Comparison of ENCODE assay signal across 27 cellular contexts in the genomic region with DNA sequence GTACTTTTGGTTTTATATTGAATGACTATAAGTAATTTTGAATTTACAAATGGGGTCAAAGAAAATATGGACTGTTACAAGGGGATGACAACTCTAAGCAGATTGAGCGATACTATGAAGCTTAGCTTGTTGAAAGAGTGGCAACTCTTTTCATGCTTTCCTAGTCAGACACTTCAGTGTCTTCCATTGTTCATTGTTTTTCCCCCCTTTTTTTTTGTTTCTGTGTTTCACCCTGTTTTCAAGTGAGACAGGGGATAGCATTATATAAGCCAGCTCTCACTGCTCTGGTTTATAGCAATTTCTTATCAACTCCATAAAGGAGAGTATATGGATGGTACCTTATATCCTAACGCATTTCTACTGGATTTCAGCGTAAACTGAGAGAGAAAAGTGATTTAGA.
"Had no signal": no experiment of that assay in that cellular context is flagged by ENCODE, and none has a peak within 500 bp of the region (broad histone marks: within the 10 kb centered on the region; RNA-seq: fewer than 3 reads in every experiment).

No MANE protein-coding gene starts in this region.

- H3K9me3 ChIP-seq: body of pancreas, breast epithelium, SJCRH30 had no signal

- H3K4me3 Mint-ChIP-seq: activated CD4-positive, alpha-beta T cell treated with anti-CD3 and anti-CD28 coated beads for 36 hours; activated CD4-positive, alpha-beta T cell treated with anti-CD3 and anti-CD28 coated beads, Interleukin-2, amount 10 ng/mL, durations not matched to agents 7 days and 5 days; activated CD8-positive, alpha-beta T cell treated with anti-CD3 and anti-CD28 coated beads, Interleukin-2, amount 10 ng/mL, durations not matched to agents 7 days and 5 days; activated naive CD4-positive, alpha-beta T cell treated with anti-CD3 and anti-CD28 coated beads, Interleukin-2, amount 50 U/mL, for 24 hours; activated naive CD8-positive, alpha-beta T cell treated with anti-CD3 and anti-CD28 coated beads, Interleukin-2, amount 10 ng/mL, durations not matched to agents 7 days and 5 days; activated T-cell treated with anti-CD3 and anti-CD28 coated beads, Interleukin-2, amount 50 U/mL, for 24 hours; T-helper 2 cell treated with Interferon-gamma antibody and Interleukin-4, amounts not matched to agents 5 μg/mL and 100 μg/mL, for 36 hours had no signal

- H3K27ac ChIP-seq: body of pancreas, breast epithelium, KMS-11, SJCRH30, SK-N-MC had no signal

- H3K27ac Mint-ChIP-seq: activated CD4-positive, alpha-beta T cell treated with anti-CD3 and anti-CD28 coated beads for 36 hours; activated CD4-positive, alpha-beta T cell treated with anti-CD3 and anti-CD28 coated beads, Interleukin-2, amount 10 ng/mL, durations not matched to agents 7 days and 5 days; activated CD8-positive, alpha-beta T cell treated with anti-CD3 and anti-CD28 coated beads, Interleukin-2, amount 10 ng/mL, durations not matched to agents 7 days and 5 days; activated naive CD8-positive, alpha-beta T cell treated with anti-CD3 and anti-CD28 coated beads, Interleukin-2, amount 10 ng/mL, durations not matched to agents 7 days and 5 days; activated T-helper 2 cell treated with anti-CD3 and anti-CD28 coated beads, Interferon-gamma antibody, Interleukin-2, Interleukin-4, amounts not matched to agents 10 μg/mL and 5 μg/mL and 100 μg/mL, durations not matched to agents 14 hours and 24 hours and 36 hours; T-helper 2 cell treated with Interferon-gamma antibody and Interleukin-4, amounts not matched to agents 5 μg/mL and 100 μg/mL, for 36 hours had no signal

- ATAC-seq: activated CD4-positive, alpha-beta T cell treated with anti-CD3 and anti-CD28 coated beads for 36 hours; activated CD4-positive, CD25-positive, alpha-beta regulatory T cell treated with anti-CD3 and anti-CD28 coated beads, Interleukin-2, amount 50 U/mL, for 24 hours; activated CD8-positive, alpha-beta T cell treated with anti-CD3 and anti-CD28 coated beads, Interleukin-2, amount 10 ng/mL, durations not matched to agents 7 days and 5 days; body of pancreas; Panc1 had no signal

- H3K27me3 ChIP-seq: body of pancreas, breast epithelium, SJCRH30 had no signal

- H3K4me3 ChIP-seq: body of pancreas, breast epithelium, SJCRH30, SK-N-MC had no signal

- H3K27me3 Mint-ChIP-seq: activated CD4-positive, alpha-beta T cell treated with anti-CD3 and anti-CD28 coated beads for 36 hours; activated CD4-positive, alpha-beta T cell treated with anti-CD3 and anti-CD28 coated beads, Interleukin-2, amount 10 ng/mL, durations not matched to agents 7 days and 5 days; activated naive CD4-positive, alpha-beta T cell treated with anti-CD3 and anti-CD28 coated beads, Interleukin-2, amount 50 U/mL, for 24 hours; activated naive CD8-positive, alpha-beta T cell treated with anti-CD3 and anti-CD28 coated beads, Interleukin-2, amount 10 ng/mL, durations not matched to agents 7 days and 5 days; activated T-cell treated with anti-CD3 and anti-CD28 coated beads, Interleukin-2, amount 50 U/mL, for 24 hours had no signal

- H3K9me3 Mint-ChIP-seq: activated CD4-positive, alpha-beta T cell treated with anti-CD3 and anti-CD28 coated beads, Interleukin-2, amount 10 ng/mL, durations not matched to agents 7 days and 5 days; activated naive CD4-positive, alpha-beta T cell treated with anti-CD3 and anti-CD28 coated beads, Interleukin-2, amount 50 U/mL, for 24 hours; activated naive CD8-positive, alpha-beta T cell treated with anti-CD3 and anti-CD28 coated beads, Interleukin-2, amount 10 ng/mL, durations not matched to agents 7 days and 5 days; activated T-cell treated with anti-CD3 and anti-CD28 coated beads, Interleukin-2, amount 50 U/mL, for 24 hours; activated T-helper 2 cell treated with anti-CD3 and anti-CD28 coated beads, Interferon-gamma antibody, Interleukin-2, Interleukin-4, amounts not matched to agents 10 μg/mL and 5 μg/mL and 100 μg/mL, durations not matched to agents 14 hours and 24 hours and 36 hours; T-helper 2 cell treated with Interferon-gamma antibody and Interleukin-4, amounts not matched to agents 5 μg/mL and 100 μg/mL, for 36 hours had no signal

- DNase-seq: activated CD4-positive, alpha-beta T cell treated with anti-CD3 and anti-CD28 coated beads for 36 hours; activated CD4-positive, alpha-beta T cell treated with anti-CD3 and anti-CD28 coated beads, Interleukin-2, amount 10 ng/mL, durations not matched to agents 7 days and 5 days; activated CD4-positive, alpha-beta T cell treated with anti-CD3 and anti-CD28 coated beads, Interleukin-2, amount 50 U/mL, for 48 hours; activated CD8-positive, alpha-beta T cell treated with anti-CD3 and anti-CD28 coated beads, Interleukin-2, amount 10 ng/mL, durations not matched to agents 7 days and 5 days; activated gamma-delta T cell; activated naive CD4-positive, alpha-beta T cell treated with Interleukin-2 at 50 U/mL for 16 hours; activated naive CD8-positive, alpha-beta T cell treated with anti-CD3 and anti-CD28 coated beads, Interleukin-2, amount 10 ng/mL, durations not matched to agents 7 days and 5 days; activated T-cell treated with anti-CD3 and anti-CD28 coated beads, Interleukin-2, amount 50 U/mL, for 24 hours; amygdala; body of pancreas; MM.1S; NCI-H1092; NCI-H1436 treated with DMSO at 0.1 percent for 48 hours; NCI-H1694 treated with DMSO at 0.1 percent for 48 hours; NCI-H2029; NCI-H345; NCI-H524 treated with DMSO at 0.1 percent for 48 hours; SHP77; SJCRH30 had no signal

- H3K4me1 Mint-ChIP-seq: activated naive CD8-positive, alpha-beta T cell treated with anti-CD3 and anti-CD28 coated beads, Interleukin-2, amount 10 ng/mL, durations not matched to agents 7 days and 5 days had no signal
